1 cellular context compared by ENCODE assay signal in genomic region chr16:70681382-70682238, GRCh38.
A peak's percentile ranks its signal among the peaks of the same experiment; 100 is the strongest.
TF ChIP-seq lines count a peak whose summit lies in the region.

No MANE protein-coding gene starts in this region.

TF ChIP-seq in HepG2, 621 proteins besides CTCF, POLR2A, EP300 and RAD21 (continued from another document and continues in another):
- TF ChIP-seq PREB (CRISPR knock-in tag; IDR thresholded peaks at IDR 0.05) (no peak), PRPF4 (IDR thresholded peaks at IDR 0.05; ENCODE audit: low read depth, low read length, poor library complexity, severe bottlenecking) (no peak), ZNF383 (CRISPR knock-in tag; IDR thresholded peaks at IDR 0.05; ENCODE audit: borderline replicate concordance) (no peak), NFKB2 (CRISPR knock-in tag; IDR thresholded peaks at IDR 0.05; ENCODE audit: borderline replicate concordance) (peak; percentile 62; the same call in 1 of the 2 replicates), SOX5 (CRISPR knock-in tag; IDR thresholded peaks at IDR 0.05; ENCODE audit: borderline replicate concordance) (peak; percentile 28; the same call in 1 of the 2 replicates), ZMYM2 (CRISPR knock-in tag; IDR thresholded peaks at IDR 0.05) (peak; percentile 59; the same call in 1 of the 2 replicates), KLF13 (CRISPR knock-in tag; IDR thresholded peaks at IDR 0.05) (peak; percentile 86; the same call in 1 of the 2 replicates), ZSCAN30 (CRISPR knock-in tag; IDR thresholded peaks at IDR 0.05) (no peak), ISX (CRISPR knock-in tag; conservative IDR thresholded peaks at IDR 0.05) (no peak), ESRRA (CRISPR knock-in tag; IDR thresholded peaks at IDR 0.05; ENCODE audit: low read depth) (peak; percentile 70; the same call in 1 of the 2 replicates), MTF2 (CRISPR knock-in tag; IDR thresholded peaks at IDR 0.05; ENCODE audit: borderline replicate concordance) (no peak), MXD3 (CRISPR knock-in tag; IDR thresholded peaks at IDR 0.05) (0 out of 2 replicates have a peak, but pooled peaks have one; percentile 66), MTERF4 (CRISPR knock-in tag; IDR thresholded peaks at IDR 0.05) (peak; percentile 57; the same call in 1 of the 2 replicates), HINFP (CRISPR knock-in tag; IDR thresholded peaks at IDR 0.05; ENCODE audit: low read depth) (no peak; the same call in 1 of the 2 replicates), SOX6 (IDR thresholded peaks at IDR 0.05) (no peak), SOX6 (CRISPR knock-in tag; IDR thresholded peaks at IDR 0.05) (peak; percentile 77), HMGXB3 (CRISPR knock-in tag; IDR thresholded peaks at IDR 0.05; ENCODE audit: borderline replicate concordance) (peak; percentile 20; the same call in 1 of the 2 replicates), ZNF256 (CRISPR knock-in tag; conservative IDR thresholded peaks at IDR 0.05) (0 out of 2 replicates have a peak, but pooled peaks have one; percentile 50), DRAP1 (CRISPR knock-in tag; IDR thresholded peaks at IDR 0.05) (no peak; the same call in none of the 2 replicates), HOXA7 (CRISPR knock-in tag; IDR thresholded peaks at IDR 0.05) (no peak), POLR2G (IDR thresholded peaks at IDR 0.05; ENCODE audit: low read depth, low read length) (peak; percentile 83), SRSF9 (IDR thresholded peaks at IDR 0.05; ENCODE audit: borderline replicate concordance, insufficient read depth, low read depth, low read length, poor library complexity, severe bottlenecking) (no peak), CREBL2 (CRISPR knock-in tag; IDR thresholded peaks at IDR 0.05; ENCODE audit: borderline replicate concordance) (no peak; the same call in 1 of the 2 replicates), ZNF264 (CRISPR knock-in tag; IDR thresholded peaks at IDR 0.05) (peak; percentile 65), ADNP (CRISPR knock-in tag; IDR thresholded peaks at IDR 0.05) (0 out of 2 replicates have a peak, but pooled peaks have one; percentile 24), TIGD3 (CRISPR knock-in tag; IDR thresholded peaks at IDR 0.05; ENCODE audit: borderline replicate concordance) (no peak), RBAK (CRISPR knock-in tag; IDR thresholded peaks at IDR 0.05) (peak; percentile 81), RELA (CRISPR knock-in tag; IDR thresholded peaks at IDR 0.05) (0 out of 2 replicates have a peak, but pooled peaks have one; percentile 34), ZNF33A (CRISPR knock-in tag; IDR thresholded peaks at IDR 0.05; ENCODE audit: borderline replicate concordance) (no peak), PCBP1 (IDR thresholded peaks at IDR 0.05; ENCODE audit: borderline replicate concordance, low read depth, low read length) (peak; percentile 24; the same call in 1 of the 2 replicates), ZBTB42 (CRISPR knock-in tag; IDR thresholded peaks at IDR 0.05) (no peak), TERF1 (CRISPR knock-in tag; IDR thresholded peaks at IDR 0.05) (no peak), RFX5 (IDR thresholded peaks at IDR 0.05; ENCODE audit: low read depth, low read length) (no peak), XRCC5 (optimal IDR thresholded peaks at IDR 0.05; ENCODE audit: low read length) (peak; percentile 79), SALL1 (CRISPR knock-in tag; IDR thresholded peaks at IDR 0.05) (peak; percentile 68), DBP (CRISPR knock-in tag; IDR thresholded peaks at IDR 0.05; ENCODE audit: not compliant biosample characterization) (no peak), ZNF616 (CRISPR knock-in tag; IDR thresholded peaks at IDR 0.05; ENCODE audit: low read depth) (0 out of 2 replicates have a peak, but pooled peaks have one; percentile 14), ZNF574 (CRISPR knock-in tag; IDR thresholded peaks at IDR 0.05) (peak; percentile 54)
